ENCODE assay signal across 23 cellular contexts in genomic region chr13:73329355-73329754, GRCh38.
DNase-seq lines count a peak whose midpoint lies in the region; ATAC-seq, FAIRE-seq and TF ChIP-seq lines count a peak whose summit lies in the region.
"Had no signal": no experiment of that assay in that cellular context is flagged by ENCODE, and none has a peak within 500 bp of the region (broad histone marks: within the 10 kb centered on the region; RNA-seq: fewer than 3 reads in every experiment).

No MANE protein-coding gene starts in this region.

- no peaks in the 10 kb centered on the region for H3K36me3 ChIP-seq in keratinocyte (ENCODE audit: control insufficient read depth in 2 of 2, extremely low read depth in 1 of 2, insufficient read depth in 2 of 2, low read length in 2 of 2)
- H3K36me3 ChIP-seq: BLaER1 had no signal

- H3K36me3 Mint-ChIP-seq in WTC11, result no peaks in the 10 kb centered on the region
- H3K36me3 Mint-ChIP-seq in mesothelial cell of epicardium, result no peaks in the 10 kb centered on the region
- H3K36me3 Mint-ChIP-seq: CD4-positive, CD25-positive, alpha-beta regulatory T cell; CD8-positive, alpha-beta T cell had no signal

- H3K9me3 ChIP-seq in keratinocyte (ENCODE audit: control insufficient read depth, low read depth, low read length), result no peaks in the 10 kb centered on the region
- H3K9me3 ChIP-seq: BLaER1, Caco-2 had no signal

- no peaks in the 10 kb centered on the region for H3K27me3 ChIP-seq in keratinocyte (ENCODE audit: control insufficient read depth, extremely low read depth, insufficient read depth, low read length)
- H3K27me3 ChIP-seq: BLaER1 had no signal

- H4K20me1 ChIP-seq in keratinocyte (ENCODE audit: control insufficient read depth, extremely low read depth, insufficient read depth, low read length), result no peaks in the 10 kb centered on the region
- H4K20me1 ChIP-seq: BLaER1 had no signal

- no peak overlapping the region for H3K9ac ChIP-seq in keratinocyte (ENCODE audit: control insufficient read depth, extremely low read depth, insufficient read depth, low read length)
- H3K9ac ChIP-seq: BLaER1 had no signal

- TF ChIP-seq CTCF in WTC11 (IDR thresholded peaks at IDR 0.05) (no peak), keratinocyte (optimal IDR thresholded peaks at IDR 0.05 in 1 of 3, IDR thresholded peaks at IDR 0.05 in 1 of 3, conservative IDR thresholded peaks at IDR 0.05 in 1 of 3; ENCODE audit: extremely low read depth in 1 of 3, insufficient read depth in 2 of 3, low read length in 3 of 3) (no peak), mesothelial cell of epicardium (IDR thresholded peaks at IDR 0.05; ENCODE audit: unreplicated experiment) (no peak)

- no peaks in the 10 kb centered on the region for H3K79me2 ChIP-seq in keratinocyte (ENCODE audit: control insufficient read depth, insufficient read depth, low read length)

- peak; percentile 2 for DNase-seq in NCI-H345 (lab: John Stamatoyannopoulos, UW)
- no peak for DNase-seq in NCI-H345 treated with DMSO at 0.1 percent for 48 hours (lab: John Stamatoyannopoulos, UW; ENCODE audit: unreplicated experiment)
- no peak for DNase-seq in WTC11 (ENCODE audit: low spot score)
- DNase-seq in keratinocyte (ENCODE audit: low read depth, low spot score), result no peak
- no peak for DNase-seq in mesothelial cell of epicardium (ENCODE audit: low spot score in 2 of 2, unreplicated experiment in 2 of 2)
- DNase-seq in RKO (ENCODE audit: low spot score), result no peak
- no peak for DNase-seq in HCEC 1CT
- DNase-seq: Caco-2; CD4-positive, CD25-positive, alpha-beta regulatory T cell; CD8-positive, alpha-beta T cell; DMS 273 treated with DMSO at 0.1 percent for 48 hours; DMS79; EL; GDM1; H9; HFFc6 had no signal

- dilution Hi-C loops in keratinocyte (cut with MboI; ENCODE audit: extremely low pct_ligation_motif_present, low sequenced_read_pairs), result no loop called here

- H3K27ac Mint-ChIP-seq in WTC11 (no peak overlapping the region), mesothelial cell of epicardium (no peak overlapping the region)
- H3K27ac Mint-ChIP-seq: B cell; CD4-positive, CD25-positive, alpha-beta regulatory T cell; CD8-positive, alpha-beta T cell; H9; HFFc6 had no signal

- no peak overlapping the region for H2AFZ ChIP-seq in keratinocyte (ENCODE audit: control insufficient read depth, low read length)

- peak; percentile 84 for ATAC-seq in WTC11
- ATAC-seq: CD8-positive, alpha-beta T cell had no signal

- peaks cover 32% of the 10 kb centered on the region for H3K4me1 ChIP-seq in keratinocyte (ENCODE audit: control insufficient read depth, extremely low read depth, insufficient read depth, low read length)
- H3K4me1 ChIP-seq: BLaER1 had no signal

- POLR2A ChIA-PET in WTC11 (lab: Charles Lee), result no interaction called here

- no peaks in the 10 kb centered on the region for H3K9me1 ChIP-seq in keratinocyte (ENCODE audit: control insufficient read depth, extremely low read depth, insufficient read depth, low read length)

- FAIRE-seq in keratinocyte (lab: Jason Lieb, UNC), result peak; percentile 41
- FAIRE-seq: D721Med, GM12892, H1 had no signal

- no peak overlapping the region for H3K4me3 Mint-ChIP-seq in WTC11
- H3K4me3 Mint-ChIP-seq in mesothelial cell of epicardium, result no peak overlapping the region
- H3K4me3 Mint-ChIP-seq: B cell; CD4-positive, CD25-positive, alpha-beta regulatory T cell; CD8-positive, alpha-beta T cell; H9; HFFc6 had no signal

- no peak overlapping the region for H3K4me3 ChIP-seq in keratinocyte (ENCODE audit: control insufficient read depth in 2 of 3, extremely low read depth in 1 of 3, insufficient read depth in 2 of 3, low read depth in 1 of 3, low read length in 3 of 3)
- H3K4me3 ChIP-seq: BLaER1 had no signal

- H3K27me3 Mint-ChIP-seq in WTC11 (ENCODE audit: low read depth) (no peaks in the 10 kb centered on the region), mesothelial cell of epicardium (ENCODE audit: low read depth) (no peaks in the 10 kb centered on the region)
- H3K27me3 Mint-ChIP-seq: B cell had no signal

- H3K4me2 ChIP-seq in keratinocyte (ENCODE audit: control insufficient read depth, extremely low read depth, insufficient read depth, low read depth, low read length), result no peak overlapping the region
- H3K4me2 ChIP-seq: BLaER1 had no signal

- CTCF ChIA-PET in WTC11 (lab: Charles Lee), result no interaction called here

- no peak overlapping the region for H3K27ac ChIP-seq in keratinocyte (ENCODE audit: control insufficient read depth, insufficient read depth, low read length)
- H3K27ac ChIP-seq: 22Rv1, BLaER1, C4-2B had no signal

- H3K4me1 Mint-ChIP-seq in WTC11 (peaks cover 20% of the 10 kb centered on the region), mesothelial cell of epicardium (peaks cover 31% of the 10 kb centered on the region)
- H3K4me1 Mint-ChIP-seq: B cell; CD4-positive, CD25-positive, alpha-beta regulatory T cell had no signal

- H3K9me3 Mint-ChIP-seq in WTC11 (peaks cover 13% of the 10 kb centered on the region), mesothelial cell of epicardium (peaks cover 15% of the 10 kb centered on the region)
- H3K9me3 Mint-ChIP-seq: CD8-positive, alpha-beta T cell; H9; HFFc6 had no signal

TF ChIP-seq in WTC11, 78 proteins besides CTCF, POLR2A, EP300 and RAD21:
- TF ChIP-seq TEAD1 (CRISPR knock-in tag; IDR thresholded peaks at IDR 0.05) (no peak), ZNF425 (CRISPR knock-in tag; conservative IDR thresholded peaks at IDR 0.05) (no peak), E2F4 (CRISPR knock-in tag; IDR thresholded peaks at IDR 0.05; ENCODE audit: borderline replicate concordance, low read depth) (no peak), USF2 (CRISPR knock-in tag; IDR thresholded peaks at IDR 0.05) (no peak), CBFB (CRISPR knock-in tag; IDR thresholded peaks at IDR 0.05; ENCODE audit: low read depth) (no peak), IRF1 (CRISPR knock-in tag; IDR thresholded peaks at IDR 0.05) (no peak), NFATC4 (CRISPR knock-in tag; IDR thresholded peaks at IDR 0.05) (no peak), JAZF1 (CRISPR knock-in tag; IDR thresholded peaks at IDR 0.05) (no peak), ELF4 (CRISPR knock-in tag; IDR thresholded peaks at IDR 0.05; ENCODE audit: low read depth) (no peak), NFYB (CRISPR knock-in tag; conservative IDR thresholded peaks at IDR 0.05; ENCODE audit: low read depth) (no peak), ATF3 (CRISPR knock-in tag; conservative IDR thresholded peaks at IDR 0.05) (no peak)
